ENCODE assay signal across 35 cellular contexts in the genomic region with DNA sequence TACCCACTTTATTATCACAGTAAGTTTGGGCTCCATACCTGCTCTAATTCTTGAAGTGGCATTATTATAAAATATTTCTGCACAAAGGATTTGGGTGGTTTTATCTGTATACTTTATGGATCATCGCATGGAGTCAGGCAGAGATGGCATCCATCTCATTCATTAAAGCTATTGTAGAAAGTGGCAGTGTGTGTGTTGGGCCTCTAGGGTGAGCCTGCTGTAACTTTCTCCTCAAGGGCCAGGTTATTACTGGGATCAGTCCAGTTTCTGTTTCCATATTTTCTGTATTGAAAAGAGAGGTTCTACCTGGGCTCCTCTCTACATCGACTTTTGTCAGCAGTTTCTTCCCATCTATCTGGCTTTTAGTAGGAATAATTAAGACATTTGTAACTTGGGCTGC.
"Had no signal": no experiment of that assay in that cellular context is flagged by ENCODE, and none has a peak within 500 bp of the region (broad histone marks: within the 10 kb centered on the region; RNA-seq: fewer than 3 reads in every experiment).

No MANE protein-coding gene starts in this region.

- H3K4me3 ChIP-seq: cardiac muscle cell had no signal

- H3K4me3 Mint-ChIP-seq: activated B cell treated with CpG ODN at 0.5 μM for 24 hours; activated CD4-positive, alpha-beta memory T cell treated with anti-CD3 and anti-CD28 coated beads for 36 hours; activated naive CD8-positive, alpha-beta T cell treated with anti-CD3 and anti-CD28 coated beads for 36 hours; activated T-cell treated with anti-CD3 and anti-CD28 coated beads, Interleukin-2, amount 50 U/mL, for 72 hours; activated T-helper 17 cell treated with anti-CD3 and anti-CD28 coated beads, Interleukin-2, amount 50 U/mL, for 72 hours; central memory CD8-positive, alpha-beta T cell had no signal

- H3K4me1 Mint-ChIP-seq: activated B cell treated with CpG ODN at 0.5 μM for 24 hours; activated naive CD8-positive, alpha-beta T cell treated with anti-CD3 and anti-CD28 coated beads for 36 hours; activated T-helper 17 cell treated with anti-CD3 and anti-CD28 coated beads, Interleukin-2, amount 50 U/mL, for 72 hours; central memory CD8-positive, alpha-beta T cell had no signal

- H3K36me3 Mint-ChIP-seq: activated CD4-positive, alpha-beta memory T cell treated with anti-CD3 and anti-CD28 coated beads for 36 hours; activated naive CD8-positive, alpha-beta T cell treated with anti-CD3 and anti-CD28 coated beads for 36 hours had no signal

- H3K4me2 ChIP-seq: KMS-11 had no signal

- H3K27ac Mint-ChIP-seq: activated B cell treated with CpG ODN at 0.5 μM for 24 hours; activated CD4-positive, alpha-beta memory T cell treated with anti-CD3 and anti-CD28 coated beads for 36 hours; activated naive CD8-positive, alpha-beta T cell treated with anti-CD3 and anti-CD28 coated beads for 36 hours; activated T-cell treated with anti-CD3 and anti-CD28 coated beads, Interleukin-2, amount 50 U/mL, for 72 hours; activated T-helper 17 cell treated with anti-CD3 and anti-CD28 coated beads, Interleukin-2, amount 50 U/mL, for 72 hours had no signal

- DNase-seq: activated B cell treated with CpG ODN at 0.5 μM for 24 hours; activated CD4-positive, alpha-beta memory T cell treated with anti-CD3 and anti-CD28 coated beads for 36 hours; activated CD4-positive, alpha-beta T cell treated with anti-CD3 and anti-CD28 coated beads for 4 hours; activated CD4-positive, alpha-beta T cell treated with anti-CD3 and anti-CD28 coated beads, Interleukin-2, amount 50 U/mL, for 1 hour; activated CD4-positive, CD25-positive, alpha-beta regulatory T cell treated with anti-CD3 and anti-CD28 coated beads, Interleukin-2, amount 50 U/mL, for 72 hours; activated CD8-positive, alpha-beta memory T cell treated with anti-CD3 and anti-CD28 coated beads, Interleukin-2, amount 50 U/mL, for 48 hours; activated effector memory CD4-positive, alpha-beta T cell treated with anti-CD3 and anti-CD28 coated beads, Interleukin-2, amount 50 U/mL, for 16 hours; activated naive CD4-positive, alpha-beta T cell; activated naive CD4-positive, alpha-beta T cell treated with anti-CD3 and anti-CD28 coated beads, Interleukin-2, amount 50 U/mL, for 16 hours; activated naive CD8-positive, alpha-beta T cell treated with anti-CD3 and anti-CD28 coated beads for 36 hours; activated T-cell treated with anti-CD3 and anti-CD28 coated beads, Interleukin-2, amount 50 U/mL, for 1 hour; activated T-cell treated with anti-CD3 and anti-CD28 coated beads, Interleukin-2, amount 50 U/mL, for 72 hours; amniotic stem cell; aorta; brain microvascular endothelial cell; MM.1S; MV-4-11; NCI-H1092; NCI-H1436 treated with DMSO at 0.1 percent for 48 hours; NCI-H1694 treated with DMSO at 0.1 percent for 48 hours; NCI-H2029; NCI-H510A; NCI-H526; NCI-H774; PC-3; Right ventricle myocardium superior; SW 1271; T-helper 1 cell; T-helper 2 cell; T-helper 9 cell had no signal

- H3K27ac ChIP-seq: brain microvascular endothelial cell, cardiac muscle cell, KMS-11, VCaP had no signal

- H3K27me3 Mint-ChIP-seq: activated B cell treated with CpG ODN at 0.5 μM for 24 hours; activated CD4-positive, alpha-beta memory T cell treated with anti-CD3 and anti-CD28 coated beads for 36 hours; activated naive CD8-positive, alpha-beta T cell treated with anti-CD3 and anti-CD28 coated beads for 36 hours; activated T-helper 17 cell treated with anti-CD3 and anti-CD28 coated beads, Interleukin-2, amount 50 U/mL, for 72 hours; central memory CD8-positive, alpha-beta T cell had no signal

- H3K36me3 ChIP-seq: brain microvascular endothelial cell, cardiac muscle cell had no signal

- H3K27me3 ChIP-seq: brain microvascular endothelial cell, cardiac muscle cell had no signal

- H3K9ac ChIP-seq: KMS-11 had no signal
